9 cellular contexts compared by ENCODE assay signal in the genomic region with DNA sequence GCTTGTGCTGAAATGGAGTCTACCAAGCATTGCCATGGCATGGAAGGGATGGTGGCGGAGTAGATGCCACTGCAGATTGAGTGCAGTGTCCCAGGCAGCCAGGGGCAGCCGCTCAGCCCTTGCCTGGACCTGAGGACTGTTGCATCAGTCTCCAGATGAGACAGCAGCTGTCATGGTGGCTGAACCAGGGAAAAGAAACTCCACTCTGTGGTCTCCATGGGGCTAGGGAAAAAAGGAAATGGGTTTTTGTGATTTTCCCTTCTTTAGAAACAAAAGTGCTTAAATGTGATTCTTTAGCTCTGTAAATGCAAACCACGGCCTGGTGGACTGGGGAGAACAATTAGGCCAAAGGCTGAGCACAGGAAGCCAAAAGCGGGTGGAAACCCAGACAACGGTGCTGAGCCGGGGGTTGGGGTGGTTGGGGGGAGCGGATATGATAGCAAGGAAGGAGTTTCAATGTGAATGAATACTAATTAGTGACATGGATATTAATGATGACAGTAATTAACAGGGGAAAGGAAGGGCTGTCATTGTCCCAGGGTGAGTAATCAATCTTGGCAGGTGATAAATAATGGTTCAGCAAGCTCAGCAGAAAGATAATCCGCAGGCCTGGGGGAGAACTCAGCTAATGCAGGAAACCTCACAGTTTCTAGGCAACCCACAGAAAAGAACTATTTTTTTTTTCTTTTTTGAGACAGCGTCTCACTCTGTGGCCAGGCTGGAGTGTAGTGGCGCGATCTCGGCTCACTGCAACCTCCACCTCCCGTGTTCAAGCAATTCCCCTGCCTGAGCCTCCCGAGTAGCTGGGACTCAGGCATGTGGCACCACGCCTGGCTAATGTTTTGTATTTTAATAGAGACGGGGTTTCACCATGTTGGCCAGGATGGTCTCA.
DNase-seq lines count a peak whose midpoint lies in the region; ATAC-seq and TF ChIP-seq lines count a peak whose summit lies in the region.
"Had no signal": no experiment of that assay in that cellular context is flagged by ENCODE, and none has a peak within 500 bp of the region (broad histone marks: within the 10 kb centered on the region; RNA-seq: fewer than 3 reads in every experiment).

No MANE protein-coding gene starts in this region.

- no peak overlapping the region for H3K4me3 ChIP-seq in lower leg skin (ENCODE audit: low read depth, poor library complexity, severe bottlenecking)
- H3K4me3 ChIP-seq: thoracic aorta had no signal

- POLR2A ChIA-PET in activated CD4-positive, alpha-beta memory T cell treated with anti-CD3 and anti-CD28 coated beads, Interleukin-2, amount 10 ng/mL, durations not matched to agents 7 days and 5 days (lab: Charles Lee), result interaction anchor here (1.0 to 5.6 kb wide), 8 partner anchors 13 to 454 kb away, joined by 3 to 98 read pairs (median 4); no protein-coding TSS in a partner anchor

- WGBS in lower leg skin, 2 donors, result 26 to 27% methylated on average over 16 of the region's 16 CpGs

- no peak for TF ChIP-seq CTCF in lower leg skin (IDR thresholded peaks at IDR 0.05)

- intact Hi-C loops in lower leg skin (cut with DNase I; ENCODE audit: low total_unique reads), result no loop called here

- ATAC-seq in GM19023 (IDR thresholded peaks at IDR 0.05; ENCODE audit: unreplicated experiment) (peak; percentile 50), HG03342 (IDR thresholded peaks at IDR 0.05; ENCODE audit: unreplicated experiment) (peak; percentile 57)
- ATAC-seq in stimulated activated naive CD8-positive, alpha-beta T cell treated with anti-CD3 and anti-CD28 coated beads, Interleukin-15, Interleukin-2, amounts not matched to agents 100 U/mL and 50 U/mL, for 24 hours, result peak; percentile 78

- peak overlapping the region; percentile 6 for H3K4me3 Mint-ChIP-seq in activated CD4-positive, alpha-beta memory T cell treated with anti-CD3 and anti-CD28 coated beads, Interleukin-2, amount 10 ng/mL, durations not matched to agents 7 days and 5 days

- peaks cover 70% of the 10 kb centered on the region for H3K4me1 Mint-ChIP-seq in activated CD4-positive, alpha-beta memory T cell treated with anti-CD3 and anti-CD28 coated beads, Interleukin-2, amount 10 ng/mL, durations not matched to agents 7 days and 5 days

- H3K27me3 Mint-ChIP-seq in activated CD4-positive, alpha-beta memory T cell treated with anti-CD3 and anti-CD28 coated beads, Interleukin-2, amount 10 ng/mL, durations not matched to agents 7 days and 5 days, result no peaks in the 10 kb centered on the region

- CTCF ChIA-PET in activated CD4-positive, alpha-beta memory T cell treated with anti-CD3 and anti-CD28 coated beads, Interleukin-2, amount 10 ng/mL, durations not matched to agents 7 days and 5 days (lab: Charles Lee), result interaction anchor here (0.6 to 2.2 kb wide), 7 partner anchors 12 to 65 kb away, joined by 3 to 13 read pairs (median 3); no protein-coding TSS in a partner anchor

- no peaks in the 10 kb centered on the region for H3K9me3 Mint-ChIP-seq in activated CD4-positive, alpha-beta memory T cell treated with anti-CD3 and anti-CD28 coated beads, Interleukin-2, amount 10 ng/mL, durations not matched to agents 7 days and 5 days

- peak; percentile 73 for DNase-seq in activated CD4-positive, alpha-beta memory T cell treated with anti-CD3 and anti-CD28 coated beads, Interleukin-2, amount 10 ng/mL, durations not matched to agents 7 days and 5 days
- peak; percentile 86 for DNase-seq in left kidney (ENCODE audit: low read depth, low spot score)
- peak; percentile 54 for DNase-seq in stimulated activated naive CD8-positive, alpha-beta T cell treated with anti-CD3 and anti-CD28 coated beads, Interleukin-15, Interleukin-2, amounts not matched to agents 100 U/mL and 50 U/mL, for 24 hours
- no peak for DNase-seq in lower leg skin (ENCODE audit: low spot score in 2 of 2)
- no peak for DNase-seq in Kasumi-1 (lab: John Stamatoyannopoulos, UW)
- DNase-seq in NCI-H226, result no peak

- H3K36me3 Mint-ChIP-seq in activated CD4-positive, alpha-beta memory T cell treated with anti-CD3 and anti-CD28 coated beads, Interleukin-2, amount 10 ng/mL, durations not matched to agents 7 days and 5 days (ENCODE audit: low read depth), result peaks cover 19% of the 10 kb centered on the region

- TF ChIP-seq POLR2A in lower leg skin (IDR thresholded peaks at IDR 0.05), result no peak

- peak overlapping the region; percentile 91 for H3K27ac Mint-ChIP-seq in activated CD4-positive, alpha-beta memory T cell treated with anti-CD3 and anti-CD28 coated beads, Interleukin-2, amount 10 ng/mL, durations not matched to agents 7 days and 5 days

Comparison
In these comparisons a context has a peak if more than half of its experiments do, and no peak if none do; other contexts are left out.
1. DNase-seq: peak in activated CD4-positive, alpha-beta memory T cell treated with anti-CD3 and anti-CD28 coated beads, Interleukin-2, amount 10 ng/mL, durations not matched to agents 7 days and 5 days (single experiment), left kidney (single experiment) and stimulated activated naive CD8-positive, alpha-beta T cell treated with anti-CD3 and anti-CD28 coated beads, Interleukin-15, Interleukin-2, amounts not matched to agents 100 U/mL and 50 U/mL, for 24 hours (single experiment); none in lower leg skin (0 of 2), Kasumi-1 (0 of 2) and NCI-H226 (single experiment).
2. Peak in every context shown above with its lines, with median percentiles within 50 percentile points of each other: ATAC-seq.